In the genomic region with DNA sequence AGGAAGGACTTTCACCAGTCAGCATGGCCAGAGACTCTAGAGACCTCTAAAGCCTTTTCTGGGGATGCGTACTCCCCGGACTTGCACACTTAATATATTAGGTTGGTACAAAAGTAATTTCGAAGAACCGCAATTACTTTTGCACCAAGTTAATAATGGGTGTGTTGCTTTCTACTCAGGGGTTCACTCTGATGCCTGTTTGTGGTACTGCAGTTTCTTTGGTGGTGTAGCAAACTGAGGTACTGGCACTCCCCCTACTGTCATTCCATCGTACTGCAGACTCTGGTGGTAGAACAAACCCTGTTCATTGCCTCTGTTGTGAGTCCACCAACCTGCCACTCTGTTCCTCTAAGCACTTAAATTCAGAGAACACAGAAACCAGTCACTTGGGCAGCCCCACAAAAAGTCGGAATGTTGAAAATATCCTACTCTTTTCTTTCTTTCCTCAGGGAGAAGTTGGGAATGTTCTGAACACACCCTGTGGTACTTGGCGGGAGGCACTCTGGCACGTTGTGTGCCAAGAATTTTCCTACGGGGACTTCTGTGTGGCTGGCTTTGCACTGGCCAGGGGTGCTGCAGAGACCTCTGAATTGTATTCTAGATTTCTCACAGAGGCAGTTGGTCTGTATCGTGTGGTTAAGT, we compare ENCODE assay signal across 9 cellular contexts. TPM values are rescaled to one million over a fixed set of nuclear protein-coding genes. Genes with fewer than 3 reads are reported as not detected.
DNase-seq lines count a peak whose midpoint lies in the region; ATAC-seq and TF ChIP-seq lines count a peak whose summit lies in the region.
"Had no signal": no experiment of that assay in that cellular context is flagged by ENCODE, and none has a peak within 500 bp of the region (broad histone marks: within the 10 kb centered on the region; RNA-seq: fewer than 3 reads in every experiment).

No MANE protein-coding gene starts in this region.

- no peaks in the 10 kb centered on the region for H3K79me2 ChIP-seq in PC-9 (ENCODE audit: low read depth)

- no peak overlapping the region for H2AFZ ChIP-seq in PC-9
- H2AFZ ChIP-seq in mesenchymal stem cell (ENCODE audit: low read depth, low read length): no peak overlapping the region

- H3K36me3 ChIP-seq in PC-9 (ENCODE audit: low read depth) (no peaks in the 10 kb centered on the region), mesenchymal stem cell (ENCODE audit: control insufficient read depth in 1 of 2, insufficient read depth in 2 of 2, low read depth in 1 of 2, low read length in 2 of 2) (no peaks in the 10 kb centered on the region)

- no peak overlapping the region for H3K14ac ChIP-seq in mesenchymal stem cell (ENCODE audit: low read length in 2 of 2)

- no peak overlapping the region for H2AK5ac ChIP-seq in mesenchymal stem cell (ENCODE audit: low read length, severe bottlenecking)

- no peaks in the 10 kb centered on the region for H3K79me1 ChIP-seq in mesenchymal stem cell (replicated peaks; ENCODE audit: low read length, poor library complexity, severe bottlenecking)

- H3K4me1 ChIP-seq in PC-9 (replicated peaks; ENCODE audit: insufficient read depth) (no peaks in the 10 kb centered on the region), mesenchymal stem cell (ENCODE audit: control insufficient read depth, insufficient read depth, low read depth, low read length) (no peaks in the 10 kb centered on the region)

- no peak overlapping the region for H3K9ac ChIP-seq in mesenchymal stem cell (ENCODE audit: low read length)

- intact Hi-C loops in PC-9 (cut with micrococcal nuclease; ENCODE audit: unreplicated experiment) (no loop called here), dorsolateral prefrontal cortex (cut with DNase I) (loop anchor here (2.0 to 5.0 kb wide), 2 partner anchors 125 to 126 kb away; no protein-coding TSS in a partner anchor)

- no peak for ATAC-seq in HG02970 (IDR thresholded peaks at IDR 0.05; ENCODE audit: low FRiP score, unreplicated experiment)

- no peak for TF ChIP-seq CTCF in GM13976 (IDR thresholded peaks at IDR 0.05; ENCODE audit: borderline replicate concordance, control extremely low read depth, extremely low read depth, insufficient read depth, missing control alignments)
- TF ChIP-seq CTCF in PC-9 (conservative IDR thresholded peaks at IDR 0.05): peak; percentile 72
- peak in 55 of 56 donors; percentile 22 to 93 (median 74) for TF ChIP-seq CTCF in dorsolateral prefrontal cortex (IDR thresholded peaks at IDR 0.05 in 54 of 56, conservative IDR thresholded peaks at IDR 0.05 in 2 of 56; ENCODE audit: low read depth in 1 of 56, partially characterized antibody in 56 of 56)

- POLR2A ChIA-PET in PC-9 (lab: Charles Lee; ENCODE audit: unreplicated experiment): no interaction called here

- H3K18ac ChIP-seq in mesenchymal stem cell (ENCODE audit: low read depth in 1 of 2, low read length in 2 of 2): no peak overlapping the region

- BruUV-seq in PC-9 (replicated peaks; lab: Mats Ljungman, UMichigan): no TSS peak

- no peak overlapping the region for H3K4me2 ChIP-seq in PC-9
- no peak overlapping the region for H3K4me2 ChIP-seq in mesenchymal stem cell (ENCODE audit: low read length, poor library complexity, severe bottlenecking)

- H3K4me3 ChIP-seq in PC-9 (no peak overlapping the region), dorsolateral prefrontal cortex (no peak overlapping the region), mesenchymal stem cell (ENCODE audit: insufficient read depth in 1 of 2, low read depth in 1 of 2, low read length in 2 of 2) (no peak overlapping the region)

- peak; percentile 63 for DNase-seq in AG20443 (ENCODE audit: low spot score)
- DNase-seq in GM13976 (ENCODE audit: low spot score): peak; percentile 64
- peak; percentile 3 for DNase-seq in LHCN-M2 (ENCODE audit: low read depth)
- peak; percentile 39 to 41 for DNase-seq in PC-9
- DNase-seq in dorsolateral prefrontal cortex: peak in 4 of 10 donors; percentile 11 to 80 (median 44)
- DNase-seq in mesenchymal stem cell: peak; percentile 30
- DNase-seq in 8988T: no peak
- DNase-seq: naive B cell had no signal

- H3K9me3 ChIP-seq in PC-9 (ENCODE audit: insufficient read depth, low read depth) (no peaks in the 10 kb centered on the region), mesenchymal stem cell (ENCODE audit: control insufficient read depth, low read length) (no peaks in the 10 kb centered on the region)

- no peaks in the 10 kb centered on the region for H3F3A ChIP-seq in PC-9 (ENCODE audit: insufficient read depth, low read depth)

- no peak overlapping the region for H4K91ac ChIP-seq in mesenchymal stem cell (ENCODE audit: low read length)

- H3K27me3 ChIP-seq in PC-9 (ENCODE audit: insufficient read depth, low read depth) (no peaks in the 10 kb centered on the region), dorsolateral prefrontal cortex (no peaks in the 10 kb centered on the region), mesenchymal stem cell (ENCODE audit: control insufficient read depth in 1 of 2, insufficient read depth in 1 of 2, low read length in 2 of 2) (no peaks in the 10 kb centered on the region)

- H3K27ac ChIP-seq in PC-9: no peak overlapping the region
- no peak overlapping the region for H3K27ac ChIP-seq in dorsolateral prefrontal cortex
- H3K27ac ChIP-seq in mesenchymal stem cell (ENCODE audit: low read length, poor library complexity, severe bottlenecking): no peak overlapping the region

- CTCF ChIA-PET in PC-9 (lab: Charles Lee): no interaction called here

- in situ Hi-C loops in GM13976 (cut with MboI; ENCODE audit: low sequenced_read_pairs, unreplicated experiment): no loop called here

- no peak overlapping the region for H4K8ac ChIP-seq in mesenchymal stem cell (ENCODE audit: low read length)

- H4K20me1 ChIP-seq in PC-9 (ENCODE audit: insufficient read depth): no peaks in the 10 kb centered on the region

- no peak overlapping the region for H3K23ac ChIP-seq in mesenchymal stem cell (ENCODE audit: low read length in 2 of 2)

- no peak overlapping the region for H2BK120ac ChIP-seq in mesenchymal stem cell (ENCODE audit: low read depth, low read length)

- no peak overlapping the region for H2BK12ac ChIP-seq in mesenchymal stem cell (ENCODE audit: low read length in 2 of 2)

- H3K4ac ChIP-seq in mesenchymal stem cell (ENCODE audit: low read depth in 1 of 2, low read length in 2 of 2): no peak overlapping the region

- 41% methylated on average over 8 of the region's 10 CpGs for WGBS in mesenchymal stem cell

- no peak overlapping the region for H2BK5ac ChIP-seq in mesenchymal stem cell (ENCODE audit: low read depth, low read length, poor library complexity, severe bottlenecking)

- H2BK15ac ChIP-seq in mesenchymal stem cell (ENCODE audit: low read depth, poor library complexity, severe bottlenecking): no peak overlapping the region

- H3K9me2 ChIP-seq in PC-9 (ENCODE audit: insufficient read depth): no peaks in the 10 kb centered on the region

RNA-seq across cellular contexts. Expression of gene GABRG3, which starts 46.3 kb away (rescaled TPM):
- total RNA-seq in LHCN-M2 (2014; rRNA removed): not detected in 2 replicates
- polyA plus RNA-seq in LHCN-M2 (2012): not detected
- total RNA-seq in PC-9 (2021): not detected in 2 replicates
- total RNA-seq in dorsolateral prefrontal cortex: 10 to 100 TPM; 11.9 to 46.0 (median 28.2) TPM
- polyA plus RNA-seq in mesenchymal stem cell (2013, experiment 1 of 2): not detected
- polyA plus RNA-seq in mesenchymal stem cell (2013, experiment 2 of 2): not detected

Comparison
In these comparisons a context has a peak if more than half of its experiments do, and no peak if none do; other contexts are left out.
1. RNA of gene GABRG3, which starts 46.3 kb away (total RNA-seq): 11.9 to 46.0 TPM in dorsolateral prefrontal cortex; not detected in LHCN-M2 and not detected in PC-9; every median in the first group is over 10 times any median in the second.